Comparison of ENCODE assay signal across 1 cellular context in the genomic region with DNA sequence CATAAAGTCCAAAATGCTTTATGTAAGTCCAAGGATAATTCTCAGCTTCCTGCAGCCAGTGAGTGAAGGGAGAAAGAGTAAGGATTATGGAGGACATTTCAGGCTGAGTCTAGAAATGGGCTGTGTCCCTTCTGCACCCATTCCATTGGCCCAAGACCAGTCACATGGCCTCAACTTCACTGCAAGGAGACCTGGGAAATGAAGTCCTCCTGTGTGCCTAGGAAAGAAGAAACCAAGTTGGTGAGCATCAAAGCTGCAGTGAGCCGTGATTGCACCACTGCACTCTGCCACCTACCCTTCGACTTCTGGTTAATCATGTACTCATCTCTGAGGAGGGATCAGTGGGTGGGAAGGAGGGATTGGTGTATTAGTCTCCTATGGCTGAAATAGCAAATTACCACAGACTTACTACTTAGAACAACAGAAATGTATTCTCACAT.
TF ChIP-seq lines count a peak whose summit lies in the region.

No MANE protein-coding gene starts in this region.

TF ChIP-seq in IMR-90, 13 proteins besides CTCF, POLR2A, EP300 and RAD21 (continued from another document):
- TF ChIP-seq, protein P1, sequence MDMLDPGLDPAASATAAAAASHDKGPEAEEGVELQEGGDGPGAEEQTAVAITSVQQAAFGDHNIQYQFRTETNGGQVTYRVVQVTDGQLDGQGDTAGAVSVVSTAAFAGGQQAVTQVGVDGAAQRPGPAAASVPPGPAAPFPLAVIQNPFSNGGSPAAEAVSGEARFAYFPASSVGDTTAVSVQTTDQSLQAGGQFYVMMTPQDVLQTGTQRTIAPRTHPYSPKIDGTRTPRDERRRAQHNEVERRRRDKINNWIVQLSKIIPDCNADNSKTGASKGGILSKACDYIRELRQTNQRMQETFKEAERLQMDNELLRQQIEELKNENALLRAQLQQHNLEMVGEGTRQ (IDR thresholded peaks at IDR 0.05; ENCODE audit: low read depth, low read length): peak; percentile 92
